18 cellular contexts compared by ENCODE assay signal in the genomic region with DNA sequence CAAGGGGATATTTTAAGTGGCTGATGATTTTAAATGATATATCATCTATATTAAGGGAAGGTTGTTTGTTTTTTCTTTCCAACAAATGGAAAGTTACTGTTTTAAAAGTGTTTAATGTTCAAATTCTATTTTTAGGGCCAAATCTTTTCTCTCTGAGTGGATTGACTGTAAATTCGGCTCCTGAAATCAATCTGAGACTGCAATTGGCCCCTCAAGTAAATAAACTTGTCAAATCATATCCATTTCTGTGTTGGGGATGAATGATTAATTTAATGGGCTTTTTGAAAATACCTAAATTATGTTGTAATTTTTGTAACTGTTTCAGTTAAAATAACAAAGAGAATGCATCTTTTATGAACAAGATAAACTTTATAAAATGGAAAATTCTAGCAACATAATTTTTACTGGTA. TPM values are rescaled to one million over a fixed set of nuclear protein-coding genes. Genes with fewer than 3 reads are reported as not detected.
DNase-seq lines count a peak whose midpoint lies in the region; ATAC-seq and TF ChIP-seq lines count a peak whose summit lies in the region.
"Had no signal": no experiment of that assay in that cellular context is flagged by ENCODE, and none has a peak within 500 bp of the region (broad histone marks: within the 10 kb centered on the region; RNA-seq: fewer than 3 reads in every experiment).

No MANE protein-coding gene starts in this region.

- H3K4me2 ChIP-seq in skeletal muscle satellite cell (ENCODE audit: low read length) = peak overlapping the region; percentile 90
- H3K4me2 ChIP-seq: BLaER1 had no signal

- no peaks in the 10 kb centered on the region for H3K36me3 ChIP-seq in iPS-20b (ENCODE audit: insufficient read depth, low read depth, low read length)
- no peaks in the 10 kb centered on the region for H3K36me3 ChIP-seq in skeletal muscle satellite cell (ENCODE audit: insufficient read depth, low read length)
- H3K36me3 ChIP-seq in upper lobe of left lung = no peaks in the 10 kb centered on the region
- H3K36me3 ChIP-seq: BLaER1, right lobe of liver had no signal

- H3K27me3 ChIP-seq in iPS-20b (ENCODE audit: insufficient read depth, low read length) = peaks cover 32% of the 10 kb centered on the region
- H3K27me3 ChIP-seq in skeletal muscle satellite cell (ENCODE audit: control insufficient read depth, insufficient read depth, low read length) = no peaks in the 10 kb centered on the region
- H3K27me3 ChIP-seq in upper lobe of left lung = peaks cover 0 to 25% (median 11%) of the 10 kb centered on the region in 4 donors
- H3K27me3 ChIP-seq: right lobe of liver had no signal

- no peak for ATAC-seq in HG02588 (IDR thresholded peaks at IDR 0.05; ENCODE audit: unreplicated experiment)
- ATAC-seq in upper lobe of left lung (ENCODE audit: low FRiP score in 2 of 2) = no peak
- no peak for ATAC-seq in GM18909 (IDR thresholded peaks at IDR 0.05; ENCODE audit: poor library complexity, unreplicated experiment)
- ATAC-seq: right lobe of liver had no signal

- H3K4me3 ChIP-seq in HFF-Myc (replicated peaks; ENCODE audit: low read depth, low read length) (peak overlapping the region; percentile 87), astrocyte of the cerebellum (ENCODE audit: low read depth, low read length) (peak overlapping the region; percentile 70), iPS-20b (ENCODE audit: low read length) (peak overlapping the region; percentile 80), skeletal muscle satellite cell (ENCODE audit: low read length) (peak overlapping the region; percentile 80), upper lobe of left lung (no peak overlapping the region)
- H3K4me3 ChIP-seq: BLaER1, lung, right lobe of liver had no signal

- in situ Hi-C loops in astrocyte of the cerebellum (cut with HindIII; ENCODE audit: low sequenced_read_pairs) = no loop called here

- H3K4me1 ChIP-seq in iPS-20b (ENCODE audit: insufficient read depth, low read length) (peaks cover 15% of the 10 kb centered on the region; the same call in 1 of the 2 replicates), skeletal muscle satellite cell (ENCODE audit: control insufficient read depth, insufficient read depth, low read length) (peaks cover 40% of the 10 kb centered on the region), upper lobe of left lung (peaks cover 0 to 22% (median 18%) of the 10 kb centered on the region in 4 donors)

- TF ChIP-seq EP300 in upper lobe of left lung (IDR thresholded peaks at IDR 0.05) = no peak

- H3K27ac ChIP-seq in iPS-20b (ENCODE audit: low read length) (no peak overlapping the region), upper lobe of left lung (no peak overlapping the region)
- H3K27ac ChIP-seq: BLaER1, right lobe of liver had no signal

- H3K9ac ChIP-seq in iPS-20b (ENCODE audit: low read depth, low read length) (no peak overlapping the region; the same call in 1 of the 2 replicates), skeletal muscle satellite cell (ENCODE audit: low read depth, low read length) (peak overlapping the region; percentile 88)
- H3K9ac ChIP-seq: BLaER1 had no signal

- no peak for TF ChIP-seq CTCF in HFF-Myc (IDR thresholded peaks at IDR 0.05; ENCODE audit: low read depth, low read length, missing control alignments)
- TF ChIP-seq CTCF in astrocyte of the cerebellum (IDR thresholded peaks at IDR 0.05; ENCODE audit: low read depth, low read length, missing control alignments) = no peak
- no peak for TF ChIP-seq CTCF in upper lobe of left lung (IDR thresholded peaks at IDR 0.05)

- H3K9me3 ChIP-seq in iPS-20b (ENCODE audit: insufficient read depth, low read depth, low read length) (no peaks in the 10 kb centered on the region), skeletal muscle satellite cell (replicated peaks; ENCODE audit: low read length) (no peaks in the 10 kb centered on the region), upper lobe of left lung (no peaks in the 10 kb centered on the region)
- H3K9me3 ChIP-seq: BLaER1, right lobe of liver had no signal

- DNase-seq in HFF-Myc (ENCODE audit: extremely low read depth, low read depth) (no peak), astrocyte of the cerebellum (ENCODE audit: low read depth) (no peak), upper lobe of left lung (no peak)
- DNase-seq: activated CD4-positive, alpha-beta T cell treated with anti-CD3 and anti-CD28 coated beads for 48 hours; activated T-cell treated with anti-CD3 and anti-CD28 coated beads for 4 hours; central memory CD4-positive, alpha-beta T cell; GDM1; NCI-H187 treated with DMSO at 0.1 percent for 48 hours; NCI-H446; right lobe of liver; stimulated activated CD4-positive, alpha-beta T cell treated with anti-CD3 and anti-CD28 coated beads, Interleukin-2, amount 100 ng/mL, for 48 hours; substantia nigra had no signal

- 56 to 63% methylated on average over 1 of the region's 1 CpG for WGBS in upper lobe of left lung, 2 donors

- TF ChIP-seq POLR2A in upper lobe of left lung (IDR thresholded peaks at IDR 0.05) = no peak

RNA-seq across cellular contexts. Expression of a gene that starts 2.6 kb away (rescaled TPM):
- 26.9 and 39.3 TPM in 2 replicates for total RNA-seq in skeletal muscle satellite cell (2012; rRNA removed)
- 10 to 100 TPM in 1 of 6 donors, 1 to 10 TPM in 5; 1.3 to 10.5 (median 2.2) TPM for total RNA-seq in upper lobe of left lung

Comparison
In these comparisons a context has a peak if more than half of its experiments do, and no peak if none do; other contexts are left out.
1. H3K4me3 ChIP-seq: peak in HFF-Myc (single experiment), astrocyte of the cerebellum (single experiment), iPS-20b (single experiment) and skeletal muscle satellite cell (single experiment); none in upper lobe of left lung (0 of 4).